11 cellular contexts compared by ENCODE assay signal in genomic region chr14:95233702-95234241, GRCh38.
DNase-seq lines count a peak whose midpoint lies in the region; ATAC-seq and TF ChIP-seq lines count a peak whose summit lies in the region.
"Had no signal": no experiment of that assay in that cellular context is flagged by ENCODE, and none has a peak within 500 bp of the region (broad histone marks: within the 10 kb centered on the region; RNA-seq: fewer than 3 reads in every experiment).

No MANE protein-coding gene starts in this region.

- TF ChIP-seq CTCF in activated B cell treated with CpG ODN at 0.5 μM for 24 hours (IDR thresholded peaks at IDR 0.05) (no peak), PC-3 (conservative IDR thresholded peaks at IDR 0.05; ENCODE audit: low read depth, low read length) (no peak)

- no peak overlapping the region for H3K9ac ChIP-seq in PC-3 (ENCODE audit: low read length)

- no peak overlapping the region for H2AFZ ChIP-seq in PC-3 (ENCODE audit: low read length)

- H3K27ac Mint-ChIP-seq in activated B cell treated with CpG ODN at 0.5 μM for 24 hours, result peak overlapping the region; percentile 50
- H3K27ac Mint-ChIP-seq in activated CD4-positive, alpha-beta T cell treated with anti-CD3 and anti-CD28 coated beads, Interleukin-2, amount 10 ng/mL, durations not matched to agents 7 days and 5 days, result no peak overlapping the region
- H3K27ac Mint-ChIP-seq: stimulated activated naive CD8-positive, alpha-beta T cell treated with anti-CD3 and anti-CD28 coated beads, Interleukin-15, Interleukin-2, amounts not matched to agents 100 ng/mL and 50 ng/mL, for 24 hours had no signal

- no peaks in the 10 kb centered on the region for H3K4me1 ChIP-seq in PC-3 (ENCODE audit: insufficient read depth, low read length)

- intact Hi-C loops in activated B cell treated with CpG ODN at 0.5 μM for 24 hours (cut with micrococcal nuclease) (loop anchor here (2.0 kb wide), 1 partner anchor 31 kb away; no protein-coding TSS in a partner anchor), sciatic nerve (cut with DNase I) (no loop called here), PC-3 (cut with micrococcal nuclease) (no loop called here)

- peaks cover 21% of the 10 kb centered on the region for H3K4me1 Mint-ChIP-seq in activated B cell treated with CpG ODN at 0.5 μM for 24 hours
- H3K4me1 Mint-ChIP-seq in activated CD4-positive, alpha-beta T cell treated with anti-CD3 and anti-CD28 coated beads, Interleukin-2, amount 10 ng/mL, durations not matched to agents 7 days and 5 days, result no peaks in the 10 kb centered on the region

- no TSS peak for BruUV-seq in PC-3 (replicated peaks; lab: Mats Ljungman, UMichigan)

- no peaks in the 10 kb centered on the region for H3K27me3 Mint-ChIP-seq in activated B cell treated with CpG ODN at 0.5 μM for 24 hours
- peaks cover 2% of the 10 kb centered on the region for H3K27me3 Mint-ChIP-seq in activated CD4-positive, alpha-beta T cell treated with anti-CD3 and anti-CD28 coated beads, Interleukin-2, amount 10 ng/mL, durations not matched to agents 7 days and 5 days
- H3K27me3 Mint-ChIP-seq: stimulated activated naive CD8-positive, alpha-beta T cell treated with anti-CD3 and anti-CD28 coated beads, Interleukin-15, Interleukin-2, amounts not matched to agents 100 ng/mL and 50 ng/mL, for 24 hours had no signal

- H4K20me1 ChIP-seq in PC-3 (ENCODE audit: low read length), result no peaks in the 10 kb centered on the region

- H3K4me2 ChIP-seq in PC-3 (ENCODE audit: low read length), result no peak overlapping the region

- H3K9me3 Mint-ChIP-seq in activated B cell treated with CpG ODN at 0.5 μM for 24 hours, result no peaks in the 10 kb centered on the region
- no peaks in the 10 kb centered on the region for H3K9me3 Mint-ChIP-seq in activated CD4-positive, alpha-beta T cell treated with anti-CD3 and anti-CD28 coated beads, Interleukin-2, amount 10 ng/mL, durations not matched to agents 7 days and 5 days
- H3K9me3 Mint-ChIP-seq: stimulated activated naive CD8-positive, alpha-beta T cell treated with anti-CD3 and anti-CD28 coated beads, Interleukin-15, Interleukin-2, amounts not matched to agents 100 ng/mL and 50 ng/mL, for 24 hours had no signal

- POLR2A ChIA-PET in activated B cell treated with CpG ODN at 0.5 μM for 24 hours (lab: Charles Lee) (no interaction called here), PC-3 (lab: Charles Lee; ENCODE audit: unreplicated experiment) (no interaction called here)
- POLR2A ChIA-PET in activated CD4-positive, alpha-beta T cell treated with anti-CD3 and anti-CD28 coated beads, Interleukin-2, amount 10 ng/mL, durations not matched to agents 7 days and 5 days (lab: Charles Lee), result no interaction called here

- H3K4me3 Mint-ChIP-seq in activated B cell treated with CpG ODN at 0.5 μM for 24 hours, result peak overlapping the region; percentile 19
- no peak overlapping the region for H3K4me3 Mint-ChIP-seq in activated CD4-positive, alpha-beta T cell treated with anti-CD3 and anti-CD28 coated beads, Interleukin-2, amount 10 ng/mL, durations not matched to agents 7 days and 5 days
- H3K4me3 Mint-ChIP-seq: stimulated activated naive CD8-positive, alpha-beta T cell treated with anti-CD3 and anti-CD28 coated beads, Interleukin-15, Interleukin-2, amounts not matched to agents 100 ng/mL and 50 ng/mL, for 24 hours had no signal

- DNase-seq in activated B cell treated with CpG ODN at 0.5 μM for 24 hours (peak; percentile 24), sciatic nerve (ENCODE audit: low spot score) (peak; percentile 70), putamen (ENCODE audit: low spot score) (no peak), PC-3 (no peak)
- DNase-seq in activated CD4-positive, alpha-beta T cell treated with anti-CD3 and anti-CD28 coated beads, Interleukin-2, amount 10 ng/mL, durations not matched to agents 7 days and 5 days, result no peak
- DNase-seq in stimulated activated CD4-positive, alpha-beta T cell treated with anti-CD3 and anti-CD28 coated beads, Interleukin-4, amount 100 ng/mL, for 24 hours, result no peak

- no peaks in the 10 kb centered on the region for H3F3A ChIP-seq in PC-3 (ENCODE audit: low read length, unreplicated experiment)

- H3K36me3 ChIP-seq in PC-3 (ENCODE audit: low read depth, low read length), result no peaks in the 10 kb centered on the region

- no peak overlapping the region for H3K4me3 ChIP-seq in PC-3 (ENCODE audit: low read length)
- H3K4me3 ChIP-seq: SK-N-MC had no signal

- no peaks in the 10 kb centered on the region for H3K27me3 ChIP-seq in PC-3 (ENCODE audit: low read length)

- no peaks in the 10 kb centered on the region for H3K79me2 ChIP-seq in PC-3 (ENCODE audit: low read length)

- no peaks in the 10 kb centered on the region for H3K36me3 Mint-ChIP-seq in activated B cell treated with CpG ODN at 0.5 μM for 24 hours (ENCODE audit: low read depth)
- no peaks in the 10 kb centered on the region for H3K36me3 Mint-ChIP-seq in activated CD4-positive, alpha-beta T cell treated with anti-CD3 and anti-CD28 coated beads, Interleukin-2, amount 10 ng/mL, durations not matched to agents 7 days and 5 days (ENCODE audit: low read depth)

- CTCF ChIA-PET in activated B cell treated with CpG ODN at 0.5 μM for 24 hours (lab: Charles Lee), result no interaction called here
- CTCF ChIA-PET in activated CD4-positive, alpha-beta T cell treated with anti-CD3 and anti-CD28 coated beads, Interleukin-2, amount 10 ng/mL, durations not matched to agents 7 days and 5 days (lab: Charles Lee), result no interaction called here
- CTCF ChIA-PET in PC-3 (lab: Charles Lee), result no interaction called here

- H3K9me3 ChIP-seq in PC-3 (ENCODE audit: low read length), result no peaks in the 10 kb centered on the region

- H3K9me2 ChIP-seq in PC-3 (replicated peaks; ENCODE audit: low read length), result no peaks in the 10 kb centered on the region

- H3K27ac ChIP-seq in PC-3 (ENCODE audit: low read length), result no peak overlapping the region
- H3K27ac ChIP-seq: SK-N-MC had no signal

- ATAC-seq in GM19023 (IDR thresholded peaks at IDR 0.05; ENCODE audit: unreplicated experiment) (peak; percentile 92), HG02885 (IDR thresholded peaks at IDR 0.05; ENCODE audit: poor library complexity, unreplicated experiment) (peak; percentile 91), activated B cell treated with CpG ODN at 0.5 μM for 24 hours (ENCODE audit: low read depth) (peak; percentile 91), sciatic nerve (peak; percentile 78), PC-3 (no peak)
- ATAC-seq: HCT116 had no signal

Comparison
In these comparisons a context has a peak if more than half of its experiments do, and no peak if none do; other contexts are left out.
1. DNase-seq: peak in activated B cell treated with CpG ODN at 0.5 μM for 24 hours (single experiment) and sciatic nerve (single experiment); none in putamen (single experiment), activated CD4-positive, alpha-beta T cell treated with anti-CD3 and anti-CD28 coated beads, Interleukin-2, amount 10 ng/mL, durations not matched to agents 7 days and 5 days (single experiment), PC-3 (single experiment) and stimulated activated CD4-positive, alpha-beta T cell treated with anti-CD3 and anti-CD28 coated beads, Interleukin-4, amount 100 ng/mL, for 24 hours (single experiment).